In the genomic region with DNA sequence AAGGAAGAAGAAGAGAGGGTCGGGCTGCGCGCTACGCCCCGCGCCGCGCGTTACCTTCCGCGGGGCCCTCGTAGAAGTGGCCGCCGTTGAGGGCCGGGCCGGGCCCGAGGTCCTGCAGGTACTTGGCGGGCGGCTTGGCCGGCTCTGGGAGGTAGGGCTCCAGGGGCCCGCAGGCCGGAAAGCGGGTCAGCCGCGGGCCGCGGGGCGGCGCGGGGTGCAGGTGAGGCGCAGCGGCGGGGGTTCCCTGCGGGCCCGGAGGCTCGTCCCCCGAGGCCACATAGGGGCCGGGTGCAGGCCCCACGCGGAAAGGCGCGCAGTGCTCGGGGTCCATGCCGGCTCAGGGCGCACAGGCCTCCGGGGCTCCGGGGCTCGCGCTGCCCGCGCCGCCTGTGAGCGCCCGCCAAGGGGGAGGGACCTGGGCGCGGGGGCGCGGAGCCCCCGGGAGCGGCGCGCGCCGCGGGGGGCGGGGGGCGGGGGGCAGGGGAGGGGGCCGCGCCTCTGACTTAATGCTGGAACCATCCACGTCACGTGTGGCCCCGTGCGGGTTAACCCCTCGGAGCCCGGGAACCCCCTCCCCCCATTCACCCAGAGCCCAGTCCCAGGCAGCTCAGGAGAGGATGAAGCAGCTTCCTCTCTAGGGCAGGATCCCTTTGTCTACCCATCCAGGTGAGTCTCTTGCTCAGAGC, we compare ENCODE assay signal across 13 cellular contexts. TPM values are rescaled to one million over a fixed set of nuclear protein-coding genes. Genes with fewer than 3 reads are reported as not detected.
DNase-seq lines count a peak whose midpoint lies in the region; ATAC-seq, FAIRE-seq and TF ChIP-seq lines count a peak whose summit lies in the region.
"Had no signal": no experiment of that assay in that cellular context is flagged by ENCODE, and none has a peak within 500 bp of the region (broad histone marks: within the 10 kb centered on the region; RNA-seq: fewer than 3 reads in every experiment).

A gene (minus strand): TSS at position 391 of the 686 bp plus-strand sequence. CDS start 60 bp downstream, at position 331.

- H2AFZ ChIP-seq in mammary epithelial cell (ENCODE audit: low read depth, low read length) (no peak within 1 kb of the TSS), GM12878 (ENCODE audit: control insufficient read depth, low read depth, low read length) (no peak within 1 kb of the TSS)

- H3K4me2 ChIP-seq in mammary epithelial cell (ENCODE audit: insufficient read depth, low read depth, low read length), result no peak within 1 kb of the TSS
- H3K4me2 ChIP-seq in GM12878 (ENCODE audit: control insufficient read depth, insufficient read depth), result no peak within 1 kb of the TSS

- H3K4me3 Mint-ChIP-seq in activated CD8-positive, alpha-beta memory T cell treated with anti-CD3 and anti-CD28 coated beads, Interleukin-2, amount 10 ng/mL, durations not matched to agents 7 days and 5 days, result no peak within 1 kb of the TSS
- H3K4me3 Mint-ChIP-seq in MCF 10A (ENCODE audit: unreplicated experiment), result no peak within 1 kb of the TSS
- H3K4me3 Mint-ChIP-seq: activated CD8-positive, alpha-beta T cell treated with anti-CD3 and anti-CD28 coated beads, Interleukin-2, amount 10 ng/mL, durations not matched to agents 7 days and 5 days had no signal

- H3K4me3 ChIP-seq in breast epithelium, result peak within 1 kb of the TSS; percentile 21 to 59 (median 37)
- no peak within 1 kb of the TSS for H3K4me3 ChIP-seq in mammary epithelial cell (replicated peaks in 1 of 3; ENCODE audit: insufficient read depth in 1 of 3, low read depth in 2 of 3, low read length in 3 of 3)
- no peak within 1 kb of the TSS for H3K4me3 ChIP-seq in GM12878
- peak within 1 kb of the TSS in 4 of 5 donors; percentile 6 to 50 (median 14) for H3K4me3 ChIP-seq in subcutaneous abdominal adipose tissue (ENCODE audit: low read depth in 1 of 5, low read length in 5 of 5)

- RAD21 ChIA-PET in GM12878 (lab: Charles Lee; ENCODE audit: unreplicated experiment), result no interaction called here

- POLR2A ChIA-PET in GM12878 (lab: Charles Lee), result no interaction called here
- POLR2A ChIA-PET in MCF 10A (lab: Yijun Ruan, JAX), result no interaction called here

- H3K4me1 Mint-ChIP-seq in activated CD8-positive, alpha-beta memory T cell treated with anti-CD3 and anti-CD28 coated beads, Interleukin-2, amount 10 ng/mL, durations not matched to agents 7 days and 5 days, result peaks cover 9% of the 10 kb centered on the region
- no peaks in the 10 kb centered on the region for H3K4me1 Mint-ChIP-seq in MCF 10A (ENCODE audit: insufficient read depth, unreplicated experiment)

- DNase-seq in breast epithelium (ENCODE audit: low spot score in 2 of 2) (no peak), mammary epithelial cell (no peak), GM12878 (ENCODE audit: low read depth, low spot score) (no peak), left kidney (ENCODE audit: low read depth, low spot score) (peak; percentile 18), MCF 10A (ENCODE audit: unreplicated experiment) (no peak)
- DNase-seq in activated CD8-positive, alpha-beta memory T cell treated with anti-CD3 and anti-CD28 coated beads, Interleukin-2, amount 10 ng/mL, durations not matched to agents 7 days and 5 days, result no peak
- no peak for DNase-seq in activated CD4-positive, CD25-positive, alpha-beta regulatory T cell (lab: John Stamatoyannopoulos, UW)
- DNase-seq: activated CD8-positive, alpha-beta T cell treated with anti-CD3 and anti-CD28 coated beads, Interleukin-2, amount 10 ng/mL, durations not matched to agents 7 days and 5 days; HCEC 1CT; midbrain; NCI-H774 had no signal

- no peak for TF ChIP-seq RAD21 in GM12878 (IDR thresholded peaks at IDR 0.05; ENCODE audit: insufficient read depth, low read depth, low read length)

- H3K27me3 ChIP-seq in breast epithelium (peaks cover 26 to 55% of the 10 kb centered on the region in 2 donors), mammary epithelial cell (ENCODE audit: insufficient read depth, low read length) (peaks cover 40% of the 10 kb centered on the region), GM12878 (replicated peaks in 1 of 2; ENCODE audit: control insufficient read depth in 2 of 2, insufficient read depth in 2 of 2, low read length in 1 of 2) (peaks cover 28 to 36% of the 10 kb centered on the region in 2 experiments), subcutaneous abdominal adipose tissue (ENCODE audit: control insufficient read depth in 5 of 5, insufficient read depth in 4 of 5, low read length in 5 of 5) (peaks cover 41 to 59% (median 55%) of the 10 kb centered on the region in 5 donors)

- ATAC-seq in GM12878, result no peak
- no peak for ATAC-seq in activated CD8-positive, alpha-beta memory T cell treated with anti-CD3 and anti-CD28 coated beads, Interleukin-2, amount 10 ng/mL, durations not matched to agents 7 days and 5 days

- peaks cover 2% of the 10 kb centered on the region for H3K36me3 Mint-ChIP-seq in activated CD8-positive, alpha-beta memory T cell treated with anti-CD3 and anti-CD28 coated beads, Interleukin-2, amount 10 ng/mL, durations not matched to agents 7 days and 5 days
- no peaks in the 10 kb centered on the region for H3K36me3 Mint-ChIP-seq in MCF 10A (ENCODE audit: insufficient read depth, unreplicated experiment)

- SMC1A ChIA-PET in GM12878 (lab: Charles Lee; ENCODE audit: uncharacterized antibody, unreplicated experiment), result no interaction called here

- TF ChIP-seq POLR2A in breast epithelium (IDR thresholded peaks at IDR 0.05) (no peak), GM12878 (IDR thresholded peaks at IDR 0.05; ENCODE audit: low read depth, low read length) (no peak)

- no peaks in the 10 kb centered on the region for H3K4me1 ChIP-seq in breast epithelium
- H3K4me1 ChIP-seq in mammary epithelial cell (ENCODE audit: insufficient read depth, low read length), result no peaks in the 10 kb centered on the region
- H3K4me1 ChIP-seq in GM12878 (ENCODE audit: control insufficient read depth, insufficient read depth, low read length), result no peaks in the 10 kb centered on the region
- peaks cover 0 to 40% (median 34%) of the 10 kb centered on the region in 5 donors for H3K4me1 ChIP-seq in subcutaneous abdominal adipose tissue (ENCODE audit: control insufficient read depth in 5 of 5, insufficient read depth in 5 of 5, low read length in 5 of 5)

- in situ Hi-C loops in mammary epithelial cell (cut with MboI; ENCODE audit: low sequenced_read_pairs in 2 of 2), result no loop called here
- in situ Hi-C loops in GM12878 (cut with MboI), result no loop called here

- intact Hi-C loops in breast epithelium (cut with DNase I; ENCODE audit: low total_unique reads), result no loop called here
- intact Hi-C loops in mammary epithelial cell (cut with micrococcal nuclease), result no loop called here
- intact Hi-C loops in GM12878 (cut with micrococcal nuclease; ENCODE audit: unreplicated experiment), result no loop called here
- intact Hi-C loops in MCF 10A (cut with micrococcal nuclease), result no loop called here

- H3K36me3 ChIP-seq in breast epithelium (no peaks in the 10 kb centered on the region), mammary epithelial cell (ENCODE audit: insufficient read depth, low read length) (no peaks in the 10 kb centered on the region), GM12878 (ENCODE audit: control insufficient read depth in 2 of 2, insufficient read depth in 2 of 2, low read length in 1 of 2) (no peaks in the 10 kb centered on the region), subcutaneous abdominal adipose tissue (ENCODE audit: control insufficient read depth in 5 of 5, insufficient read depth in 5 of 5, low read length in 5 of 5) (no peaks in the 10 kb centered on the region)

- TF ChIP-seq CTCF in breast epithelium (IDR thresholded peaks at IDR 0.05) (no peak), mammary epithelial cell (conservative IDR thresholded peaks at IDR 0.05 in 1 of 2, IDR thresholded peaks at IDR 0.05 in 1 of 2; ENCODE audit: extremely low read depth in 1 of 2, insufficient read depth in 1 of 2, low read depth in 1 of 2, low read length in 2 of 2) (no peak), GM12878 (IDR thresholded peaks at IDR 0.05 in 2 of 3, conservative IDR thresholded peaks at IDR 0.05 in 1 of 3; ENCODE audit: control insufficient read depth in 2 of 3, extremely low read depth in 1 of 3, insufficient read depth in 1 of 3, low read depth in 3 of 3, low read length in 3 of 3) (no peak), MCF 10A (IDR thresholded peaks at IDR 0.05; ENCODE audit: unreplicated experiment) (no peak)

- dilution Hi-C loops in mammary epithelial cell (cut with HindIII; ENCODE audit: low sequenced_read_pairs), result no loop called here

- CTCF ChIA-PET in mammary epithelial cell (lab: Charles Lee; ENCODE audit: low non-redundant PET) (no interaction called here), GM12878 (lab: Yijun Ruan, JAX) (interaction anchor here (0.9 to 1.4 kb wide), 3 partner anchors 8 to 33 kb away, joined by 3 to 8 read pairs (median 3); no protein-coding TSS in a partner anchor), MCF 10A (lab: Yijun Ruan, JAX) (interaction anchor here (0.6 to 1.9 kb wide), 7 partner anchors 10 to 1221 kb away, joined by 3 to 12 read pairs (median 3); no protein-coding TSS in a partner anchor)
- CTCF ChIA-PET in activated CD8-positive, alpha-beta memory T cell treated with anti-CD3 and anti-CD28 coated beads, Interleukin-2, amount 10 ng/mL, durations not matched to agents 7 days and 5 days (lab: Charles Lee), result interaction anchor here (0.9 to 3.3 kb wide), 7 partner anchors 10 to 46 kb away, joined by 3 to 16 read pairs (median 4); no protein-coding TSS in a partner anchor

- H3K9ac ChIP-seq in mammary epithelial cell (ENCODE audit: insufficient read depth, low read length), result no peak within 1 kb of the TSS
- H3K9ac ChIP-seq in GM12878 (ENCODE audit: control insufficient read depth, insufficient read depth, low read length), result no peak within 1 kb of the TSS
- peak within 1 kb of the TSS in 1 of 5 donors; percentile 15 for H3K9ac ChIP-seq in subcutaneous abdominal adipose tissue (ENCODE audit: low read length in 5 of 5)

- H3K27ac ChIP-seq in breast epithelium (no peak within 1 kb of the TSS), mammary epithelial cell (ENCODE audit: insufficient read depth, low read depth, low read length) (no peak within 1 kb of the TSS), GM12878 (ENCODE audit: control insufficient read depth, insufficient read depth) (no peak within 1 kb of the TSS), subcutaneous abdominal adipose tissue (ENCODE audit: low read depth, low read length) (no peak within 1 kb of the TSS)

- H3K9me3 ChIP-seq in breast epithelium (peaks cover 0 to 9% of the 10 kb centered on the region in 2 donors), mammary epithelial cell (replicated peaks; ENCODE audit: insufficient read depth, low read length) (peaks cover 10% of the 10 kb centered on the region), GM12878 (replicated peaks; ENCODE audit: control insufficient read depth, insufficient read depth, low read length) (no peaks in the 10 kb centered on the region), subcutaneous abdominal adipose tissue (ENCODE audit: control insufficient read depth in 5 of 5, low read length in 5 of 5) (no peaks in the 10 kb centered on the region)

- WGBS in mammary epithelial cell (ENCODE audit: low coverage, missing lambda C conversion rate), result 0% methylated on average over 3 of the region's 75 CpGs
- WGBS in GM12878 (ENCODE audit: insufficient coverage, insufficient replicate concordance, low lambda C conversion rate, missing lambda C conversion rate), result 26% methylated on average over 21 of the region's 75 CpGs

- no peak for TF ChIP-seq EP300 in GM12878 (IDR thresholded peaks at IDR 0.05; ENCODE audit: borderline replicate concordance in 1 of 2, control insufficient read depth in 1 of 2, low read depth in 2 of 2, low read length in 2 of 2)

- peaks cover 89% of the 10 kb centered on the region for H3K27me3 Mint-ChIP-seq in activated CD8-positive, alpha-beta memory T cell treated with anti-CD3 and anti-CD28 coated beads, Interleukin-2, amount 10 ng/mL, durations not matched to agents 7 days and 5 days
- no peaks in the 10 kb centered on the region for H3K27me3 Mint-ChIP-seq in MCF 10A (ENCODE audit: insufficient read depth, unreplicated experiment)

- H4K20me1 ChIP-seq in mammary epithelial cell (ENCODE audit: insufficient read depth, low read length), result peaks cover 7% of the 10 kb centered on the region
- peaks cover 3% of the 10 kb centered on the region for H4K20me1 ChIP-seq in GM12878 (ENCODE audit: control insufficient read depth, insufficient read depth)

- no peaks in the 10 kb centered on the region for H3K9me3 Mint-ChIP-seq in activated CD8-positive, alpha-beta memory T cell treated with anti-CD3 and anti-CD28 coated beads, Interleukin-2, amount 10 ng/mL, durations not matched to agents 7 days and 5 days (ENCODE audit: low read depth)
- peaks cover 8% of the 10 kb centered on the region for H3K9me3 Mint-ChIP-seq in MCF 10A (ENCODE audit: unreplicated experiment)

- H3K27ac Mint-ChIP-seq in activated CD8-positive, alpha-beta memory T cell treated with anti-CD3 and anti-CD28 coated beads, Interleukin-2, amount 10 ng/mL, durations not matched to agents 7 days and 5 days, result no peak within 1 kb of the TSS
- H3K27ac Mint-ChIP-seq in MCF 10A (ENCODE audit: low read depth, unreplicated experiment), result no peak within 1 kb of the TSS
- H3K27ac Mint-ChIP-seq: activated CD8-positive, alpha-beta T cell treated with anti-CD3 and anti-CD28 coated beads, Interleukin-2, amount 10 ng/mL, durations not matched to agents 7 days and 5 days had no signal

- FAIRE-seq in GM12878 (lab: Jason Lieb, UNC), result no peak

- no peaks in the 10 kb centered on the region for H3K79me2 ChIP-seq in mammary epithelial cell (ENCODE audit: insufficient read depth, low read length)
- H3K79me2 ChIP-seq in GM12878 (ENCODE audit: control insufficient read depth, insufficient read depth, low read length), result no peaks in the 10 kb centered on the region

- BruUV-seq in mammary epithelial cell (replicated peaks; lab: Mats Ljungman, UMichigan), result no TSS peak
- no TSS peak for BruUV-seq in GM12878 (replicated peaks; lab: Mats Ljungman, UMichigan)
- BruUV-seq in MCF 10A (replicated peaks; lab: Mats Ljungman, UMichigan), result no TSS peak

RNA-seq across cellular contexts. Expression of the gene that starts here (rescaled TPM):
- total RNA-seq in breast epithelium, result under 1 TPM; 0.44 to 0.80 (median 0.66) TPM
- total RNA-seq in mammary epithelial cell, result not detected
- polyA plus RNA-seq in mammary epithelial cell, result not detected
- polyA minus RNA-seq in mammary epithelial cell, result not detected
- total RNA-seq in GM12878 (2013; cell fraction: nucleolus; rRNA removed), result not detected in 2 replicates
- not detected in 2 replicates for total RNA-seq in GM12878 (2014; rRNA removed)
- total RNA-seq in GM12878 (2014; rRNA removed; fragmentation: Illumina TruSeq; extraction: Trizol), result not detected in 2 replicates
- total RNA-seq in GM12878 (2021), result not detected in 2 replicates
- not detected for polyA plus RNA-seq in GM12878 (2011; ENCODE audit: low read depth)
- polyA plus RNA-seq in GM12878 (2011; rRNA removed), result not detected in 2 replicates
- not detected in 2 replicates for polyA plus RNA-seq in GM12878 (2011; cell fraction: cytosol; rRNA removed)
- polyA plus RNA-seq in GM12878 (2011; cell fraction: nucleus; rRNA removed), result not detected in 2 replicates
- not detected in 2 replicates for polyA plus RNA-seq in GM12878 (2012)
- polyA plus RNA-seq in GM12878 (2014; fragmentation: Illumina TruSeq; extraction: Trizol), result not detected in 2 replicates
- polyA plus RNA-seq in GM12878 (2014; fragmentation: Nextera tagmentation; extraction: Ambion mirVana), result not detected
- not detected in 2 replicates for polyA plus RNA-seq in GM12878 (2014; rRNA removed)
- not detected for polyA plus RNA-seq in GM12878 (2016; fragmentation: Nextera tagmentation; extraction: Ambion mirVana)
- polyA minus RNA-seq in GM12878 (2011; rRNA and poly(A)+ RNA removed), result not detected in 2 replicates
- polyA minus RNA-seq in GM12878 (2011; cell fraction: cytosol; rRNA and poly(A)+ RNA removed), result not detected in 2 replicates
- not detected in 2 replicates for polyA minus RNA-seq in GM12878 (2011; cell fraction: nucleus; rRNA and poly(A)+ RNA removed)
- not detected for total RNA-seq in activated CD8-positive, alpha-beta memory T cell treated with anti-CD3 and anti-CD28 coated beads, Interleukin-2, amount 10 ng/mL, durations not matched to agents 7 days and 5 days
- total RNA-seq in MCF 10A (2022), result not detected in 2 replicates
- total RNA-seq: activated CD8-positive, alpha-beta T cell treated with anti-CD3 and anti-CD28 coated beads, Interleukin-2, amount 10 ng/mL, durations not matched to agents 7 days and 5 days; fibroblast of lung had no signal
- polyA plus RNA-seq: fibroblast of lung had no signal

Comparison
In these comparisons a context has a peak if more than half of its experiments do, and no peak if none do; other contexts are left out.
1. H3K4me3 ChIP-seq: peak in breast epithelium (3 of 3) and subcutaneous abdominal adipose tissue (4 of 5); none in mammary epithelial cell (0 of 3) and GM12878 (single experiment).